8 cellular contexts compared by ENCODE assay signal in the genomic region with DNA sequence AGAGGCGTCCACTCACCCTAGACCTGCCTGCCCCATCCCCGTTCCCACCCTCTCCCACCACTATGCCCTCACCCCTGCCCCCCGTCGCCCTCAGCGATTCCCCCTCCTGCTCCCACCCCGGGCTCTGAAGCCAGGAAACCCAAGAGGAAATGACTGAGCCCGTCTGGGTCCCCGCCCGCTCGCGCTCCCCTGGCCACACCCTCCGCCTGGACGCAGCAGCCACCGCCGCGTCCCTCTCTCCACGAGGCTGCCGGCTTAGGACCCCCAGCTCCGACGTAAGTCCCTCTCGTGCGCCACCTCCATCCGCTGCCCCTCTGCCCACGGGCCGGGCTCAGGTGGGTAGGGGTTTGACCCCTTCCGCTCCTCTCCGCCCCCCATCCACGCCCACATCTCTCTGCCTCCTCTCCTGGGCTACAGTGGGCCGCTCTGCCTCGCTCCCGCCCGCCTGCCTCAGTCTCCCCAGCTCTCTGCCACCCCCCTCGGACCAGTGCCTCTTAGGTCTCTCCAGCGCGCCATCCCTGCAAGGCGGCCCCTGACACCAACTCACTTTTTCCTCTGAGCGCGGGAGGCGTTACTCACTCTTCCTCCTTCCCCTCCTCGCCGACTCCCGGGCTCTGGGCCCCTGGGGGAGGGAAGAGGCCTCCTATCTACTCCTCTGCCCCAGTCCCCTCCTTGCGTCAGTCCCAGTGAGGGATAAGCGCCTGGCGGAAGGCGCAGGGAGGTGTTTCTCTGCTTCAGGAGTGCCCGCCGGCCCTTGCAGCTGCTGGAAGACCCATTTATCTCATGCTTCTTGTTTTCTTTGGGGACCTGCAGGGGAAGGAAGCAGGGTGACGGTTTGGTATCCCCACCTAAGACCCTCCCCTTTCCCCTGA. TPM values are rescaled to one million over a fixed set of nuclear protein-coding genes. Genes with fewer than 3 reads are reported as not detected.
DNase-seq lines count a peak whose midpoint lies in the region; ATAC-seq and TF ChIP-seq lines count a peak whose summit lies in the region.

A gene with protein sequence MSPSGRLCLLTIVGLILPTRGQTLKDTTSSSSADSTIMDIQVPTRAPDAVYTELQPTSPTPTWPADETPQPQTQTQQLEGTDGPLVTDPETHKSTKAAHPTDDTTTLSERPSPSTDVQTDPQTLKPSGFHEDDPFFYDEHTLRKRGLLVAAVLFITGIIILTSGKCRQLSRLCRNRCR (plus strand): TSS at position 201 of the 872 bp plus-strand sequence. CDS start 816 bp downstream, outside the sequence.

- no peaks in the 10 kb centered on the region for H3K9me3 Mint-ChIP-seq in activated naive CD4-positive, alpha-beta T cell treated with anti-CD3 and anti-CD28 coated beads, Interleukin-2, amount 50 U/mL, for 24 hours

- peaks cover 50% of the 10 kb centered on the region for H3K4me1 Mint-ChIP-seq in activated naive CD4-positive, alpha-beta T cell treated with anti-CD3 and anti-CD28 coated beads, Interleukin-2, amount 50 U/mL, for 24 hours

- H3K27ac Mint-ChIP-seq in activated naive CD4-positive, alpha-beta T cell treated with anti-CD3 and anti-CD28 coated beads, Interleukin-2, amount 50 U/mL, for 24 hours: peak within 1 kb of the TSS; percentile 100

- H3K4me1 ChIP-seq in heart right ventricle (peaks cover 0 to 38% (median 24%) of the 10 kb centered on the region in 9 donors), aorta (ENCODE audit: control insufficient read depth in 1 of 2, insufficient read depth in 2 of 2, low read length in 2 of 2) (no peaks in the 10 kb centered on the region)

- H3K79me2 ChIP-seq in SU-DHL-6 (ENCODE audit: insufficient read depth, low read length): peaks cover 30% of the 10 kb centered on the region

- no peaks in the 10 kb centered on the region for H3K9me3 ChIP-seq in SU-DHL-6 (ENCODE audit: insufficient read depth, low read length)
- no peaks in the 10 kb centered on the region for H3K9me3 ChIP-seq in heart right ventricle
- no peaks in the 10 kb centered on the region for H3K9me3 ChIP-seq in aorta (ENCODE audit: control insufficient read depth, low read length)

- no peaks in the 10 kb centered on the region for H3K27me3 Mint-ChIP-seq in activated naive CD4-positive, alpha-beta T cell treated with anti-CD3 and anti-CD28 coated beads, Interleukin-2, amount 50 U/mL, for 24 hours

- H3F3A ChIP-seq in SU-DHL-6 (ENCODE audit: insufficient read depth): no peaks in the 10 kb centered on the region

- intact Hi-C loops in heart right ventricle (cut with DNase I) (loop anchor here in 4 of 10 donors (5.0 to 10.0 kb wide), 4 partner anchors 58 to 113 kb away; a partner anchor contains a TSS), aorta (cut with DNase I) (loop anchor here (5.0 kb wide), 2 partner anchors 113 to 568 kb away; a partner anchor contains a TSS)

- no peaks in the 10 kb centered on the region for H3K9me2 ChIP-seq in SU-DHL-6 (replicated peaks; ENCODE audit: insufficient read depth, low read length)

- peak within 1 kb of the TSS; percentile 64 for H3K4me2 ChIP-seq in SU-DHL-6 (ENCODE audit: low read depth, low read length, poor library complexity, severe bottlenecking)

- H3K27ac ChIP-seq in SU-DHL-6 (ENCODE audit: low read depth, low read length) (peak within 1 kb of the TSS; percentile 69), heart right ventricle (peak within 1 kb of the TSS in 9 of 10 donors; percentile 14 to 96 (median 80)), aorta (ENCODE audit: low read depth in 1 of 2, low read length in 2 of 2) (peak within 1 kb of the TSS in 1 of 2 donors; percentile 32)

- TF ChIP-seq CTCF in SU-DHL-6 (IDR thresholded peaks at IDR 0.05; ENCODE audit: insufficient read depth, low read length, poor library complexity, severe bottlenecking): no peak
- TF ChIP-seq CTCF in heart right ventricle (IDR thresholded peaks at IDR 0.05): peak in 2 of 9 donors; percentile 12 to 19
- no peak for TF ChIP-seq CTCF in retinal pigment epithelial cell (conservative IDR thresholded peaks at IDR 0.05; ENCODE audit: low read depth, low read length)

- ATAC-seq in HG03354 (IDR thresholded peaks at IDR 0.05; ENCODE audit: poor library complexity, severe bottlenecking, unreplicated experiment): peak; percentile 63
- peak; percentile 86 to 96 (median 92) for ATAC-seq in heart right ventricle
- ATAC-seq in aorta (ENCODE audit: low FRiP score): peak; percentile 80

- no peaks in the 10 kb centered on the region for H4K20me1 ChIP-seq in SU-DHL-6 (ENCODE audit: low read depth, low read length)

- H3K4me3 Mint-ChIP-seq in activated naive CD4-positive, alpha-beta T cell treated with anti-CD3 and anti-CD28 coated beads, Interleukin-2, amount 50 U/mL, for 24 hours: peak within 1 kb of the TSS; percentile 99

- H3K4me3 ChIP-seq in SU-DHL-6 (ENCODE audit: insufficient read depth, low read length, poor library complexity, severe bottlenecking) (peak within 1 kb of the TSS; percentile 93), heart right ventricle (peak within 1 kb of the TSS; percentile 40 to 88 (median 68)), retinal pigment epithelial cell (ENCODE audit: low read length) (peak within 1 kb of the TSS; percentile 62), aorta (ENCODE audit: low read length in 2 of 2) (peak within 1 kb of the TSS; percentile 47 to 54)

- peak; percentile 46 for DNase-seq in COLO668 (lab: John Stamatoyannopoulos, UW; ENCODE audit: unreplicated experiment)
- DNase-seq in heart right ventricle: peak; percentile 74 to 78
- no peak for DNase-seq in retinal pigment epithelial cell (ENCODE audit: low read depth)
- DNase-seq in aorta: peak; percentile 85 to 91
- no peak for DNase-seq in SHP77 treated with DMSO at 0.1 percent for 48 hours (lab: John Stamatoyannopoulos, UW)

- peaks cover 27% of the 10 kb centered on the region for H3K36me3 Mint-ChIP-seq in activated naive CD4-positive, alpha-beta T cell treated with anti-CD3 and anti-CD28 coated beads, Interleukin-2, amount 50 U/mL, for 24 hours

- H3K36me3 ChIP-seq in SU-DHL-6 (ENCODE audit: low read length) (peaks cover 13% of the 10 kb centered on the region; the same call in 1 of the 2 replicates), heart right ventricle (peaks cover 0 to 32% (median 4%) of the 10 kb centered on the region in 9 donors), aorta (ENCODE audit: control insufficient read depth in 1 of 2, insufficient read depth in 2 of 2, low read length in 1 of 2) (peaks cover 0 to 2% of the 10 kb centered on the region in 2 donors)

- H3K27me3 ChIP-seq in SU-DHL-6 (ENCODE audit: low read length) (no peaks in the 10 kb centered on the region), heart right ventricle (peaks cover 0 to 31% (median 17%) of the 10 kb centered on the region in 7 donors), aorta (ENCODE audit: control insufficient read depth in 1 of 2, insufficient read depth in 2 of 2, low read length in 1 of 2) (no peaks in the 10 kb centered on the region)

- peak within 1 kb of the TSS; percentile 93 for H3K9ac ChIP-seq in SU-DHL-6 (ENCODE audit: low read length)

- 0 to 1% methylated on average over 46 to 49 of the region's 49 CpGs for WGBS in heart right ventricle, 2 donors
- 0 to 1% methylated on average over 32 to 49 of the region's 49 CpGs for WGBS in aorta, 2 donors

- peak within 1 kb of the TSS; percentile 82 for H2AFZ ChIP-seq in SU-DHL-6 (ENCODE audit: low read depth, low read length, severe bottlenecking)

RNA-seq across cellular contexts. Expression of the gene that starts here (rescaled TPM):
- 10 to 100 TPM; 13.9 to 36.6 (median 18.1) TPM for total RNA-seq in heart right ventricle
- polyA plus RNA-seq in heart right ventricle: 10 to 100 TPM; 48.3 to 67.4 TPM
- total RNA-seq in aorta: 100 to 1,000 TPM in 1 of 2 donors, 10 to 100 TPM in 1; 71.7 to 126 TPM
- polyA plus RNA-seq in aorta: 100 to 1,000 TPM in 1 of 2 donors, 10 to 100 TPM in 1; 89.5 to 179 TPM

Comparison
In these comparisons a context has a peak if more than half of its experiments do, and no peak if none do; other contexts are left out.
1. DNase-seq: peak in COLO668 (single experiment), heart right ventricle (2 of 2) and aorta (2 of 2); none in retinal pigment epithelial cell (single experiment) and SHP77 treated with DMSO at 0.1 percent for 48 hours (single experiment).
2. Peak in every context shown above with its lines, with median percentiles within 50 percentile points of each other: ATAC-seq and H3K4me3 ChIP-seq.